In genomic region chr19:54388001-54388802, GRCh38 we compare ENCODE assay signal across 9 cellular contexts. TPM values are rescaled to one million over a fixed set of nuclear protein-coding genes. Genes with fewer than 3 reads are reported as not detected.
DNase-seq lines count a peak whose midpoint lies in the region; ATAC-seq and TF ChIP-seq lines count a peak whose summit lies in the region.
"Had no signal": no experiment of that assay in that cellular context is flagged by ENCODE, and none has a peak within 500 bp of the region (broad histone marks: within the 10 kb centered on the region; RNA-seq: fewer than 3 reads in every experiment).

No MANE protein-coding gene starts in this region.

- TF ChIP-seq POLR2A in suprapubic skin (IDR thresholded peaks at IDR 0.05): no peak

- H3K4me3 ChIP-seq in GM08714 (ENCODE audit: low read length) (peak overlapping the region; percentile 45), suprapubic skin (peak overlapping the region; percentile 37)

- H3K27me3 ChIP-seq in suprapubic skin: peaks cover 60% of the 10 kb centered on the region

- H3K27ac Mint-ChIP-seq in activated T-helper 17 cell treated with anti-CD3 and anti-CD28 coated beads, Interleukin-2, amount 50 U/mL, for 72 hours: peak overlapping the region; percentile 10

- no peak for TF ChIP-seq CTCF in suprapubic skin (IDR thresholded peaks at IDR 0.05)

- no peak overlapping the region for H3K27ac ChIP-seq in suprapubic skin

- no peaks in the 10 kb centered on the region for H3K9me3 Mint-ChIP-seq in activated T-helper 17 cell treated with anti-CD3 and anti-CD28 coated beads, Interleukin-2, amount 50 U/mL, for 72 hours

- peak; percentile 70 for ATAC-seq in activated T-helper 17 cell treated with anti-CD3 and anti-CD28 coated beads, Interleukin-2, amount 50 U/mL, for 72 hours (replicated peaks)
- ATAC-seq in HG03139 (IDR thresholded peaks at IDR 0.05; ENCODE audit: unreplicated experiment): no peak
- ATAC-seq in GM18873 (IDR thresholded peaks at IDR 0.05; ENCODE audit: low FRiP score, unreplicated experiment): no peak

- H3K27me3 Mint-ChIP-seq in activated T-helper 17 cell treated with anti-CD3 and anti-CD28 coated beads, Interleukin-2, amount 50 U/mL, for 72 hours: peaks cover 7% of the 10 kb centered on the region

- H3K4me1 Mint-ChIP-seq in activated T-helper 17 cell treated with anti-CD3 and anti-CD28 coated beads, Interleukin-2, amount 50 U/mL, for 72 hours: peaks cover 18% of the 10 kb centered on the region

- DNase-seq in NCI-H69 (lab: John Stamatoyannopoulos, UW) (peak; percentile 40), left kidney (ENCODE audit: low read depth, low spot score) (peak; percentile 58), suprapubic skin (ENCODE audit: low spot score in 2 of 2) (no peak), germinal center (ENCODE audit: low spot score) (no peak)

- no peaks in the 10 kb centered on the region for H3K36me3 ChIP-seq in suprapubic skin

- TF ChIP-seq EP300 in suprapubic skin (IDR thresholded peaks at IDR 0.05): no peak

- H3K36me3 Mint-ChIP-seq in activated T-helper 17 cell treated with anti-CD3 and anti-CD28 coated beads, Interleukin-2, amount 50 U/mL, for 72 hours (ENCODE audit: low read depth): no peaks in the 10 kb centered on the region

- 6% methylated on average over 33 of the region's 34 CpGs for WGBS in suprapubic skin

- H3K4me1 ChIP-seq in suprapubic skin: peaks cover 13% of the 10 kb centered on the region

- H3K9me3 ChIP-seq in suprapubic skin: no peaks in the 10 kb centered on the region

- peak overlapping the region; percentile 79 for H3K4me3 Mint-ChIP-seq in activated T-helper 17 cell treated with anti-CD3 and anti-CD28 coated beads, Interleukin-2, amount 50 U/mL, for 72 hours

RNA-seq across cellular contexts. Expression of gene LAIR1, which starts 23.5 kb away (rescaled TPM):
- total RNA-seq in activated T-helper 17 cell treated with anti-CD3 and anti-CD28 coated beads, Interleukin-2, amount 50 U/mL, for 72 hours: 10 to 100 TPM in 1 of 2 donors, 1 to 10 TPM in 1; 2.2 to 15.6 TPM
- total RNA-seq in suprapubic skin: 1 to 10 TPM; 1.0 to 1.9 (median 1.5) TPM

RNA-seq across cellular contexts. Expression of gene TTYH1, which starts 27.1 kb away (rescaled TPM):
- total RNA-seq in activated T-helper 17 cell treated with anti-CD3 and anti-CD28 coated beads, Interleukin-2, amount 50 U/mL, for 72 hours: under 1 TPM in 1 of 2 donors, not detected in 1; 0.40 TPM
- 10 to 100 TPM; 11.2 to 20.4 (median 12.5) TPM for total RNA-seq in suprapubic skin
- total RNA-seq: M059J had no signal

RNA-seq across cellular contexts. Expression of gene LILRA4, which starts 49.2 kb away (rescaled TPM):
- not detected for total RNA-seq in activated T-helper 17 cell treated with anti-CD3 and anti-CD28 coated beads, Interleukin-2, amount 50 U/mL, for 72 hours
- total RNA-seq in suprapubic skin: under 1 TPM in 3 of 4 donors, not detected in 1; 0.48 to 0.72 (median 0.55) TPM
- total RNA-seq: M059J had no signal

Comparison
In these comparisons a context has a peak if more than half of its experiments do, and no peak if none do; other contexts are left out.
1. DNase-seq: peak in NCI-H69 (single experiment) and left kidney (single experiment); none in suprapubic skin (0 of 2) and germinal center (single experiment).
2. RNA of gene TTYH1, which starts 27.1 kb away (total RNA-seq): 11.2 to 20.4 TPM in suprapubic skin; 0.40 TPM in activated T-helper 17 cell treated with anti-CD3 and anti-CD28 coated beads, Interleukin-2, amount 50 U/mL, for 72 hours; every median in the first group is over 4 times any median in the second.